In genomic region chr2:88560619-88561307, GRCh38 we compare ENCODE assay signal across 17 cellular contexts.
DNase-seq lines count a peak whose midpoint lies in the region; ATAC-seq, FAIRE-seq and TF ChIP-seq lines count a peak whose summit lies in the region.
"Had no signal": no experiment of that assay in that cellular context is flagged by ENCODE, and none has a peak within 500 bp of the region (broad histone marks: within the 10 kb centered on the region; RNA-seq: fewer than 3 reads in every experiment).

No MANE protein-coding gene starts in this region.

- no peaks in the 10 kb centered on the region for H3K9me3 Mint-ChIP-seq in activated T-cell treated with anti-CD3 and anti-CD28 coated beads, Interleukin-2, amount 50 U/mL, for 72 hours
- no peaks in the 10 kb centered on the region for H3K9me3 Mint-ChIP-seq in WTC11
- no peaks in the 10 kb centered on the region for H3K9me3 Mint-ChIP-seq in naive thymus-derived CD8-positive, alpha-beta T cell

- H3K4me3 ChIP-seq in uterus, result no peak overlapping the region
- H3K4me3 ChIP-seq: A549, gastrocnemius medialis, SJSA1, tibial nerve had no signal

- CTCF ChIA-PET in WTC11 (lab: Charles Lee), result interaction anchor here (1.2 to 1.7 kb wide), 2 partner anchors 9 to 369 kb away, joined by 3 to 4 read pairs; no protein-coding TSS in a partner anchor

- peak overlapping the region in 1 of 2 donors; percentile 47 for H3K4me3 Mint-ChIP-seq in activated T-cell treated with anti-CD3 and anti-CD28 coated beads, Interleukin-2, amount 50 U/mL, for 72 hours
- no peak overlapping the region for H3K4me3 Mint-ChIP-seq in WTC11
- no peak overlapping the region for H3K4me3 Mint-ChIP-seq in naive thymus-derived CD8-positive, alpha-beta T cell

- intact Hi-C loops in uterus (cut with DNase I; ENCODE audit: low total_unique reads), result no loop called here

- H3K27ac ChIP-seq in uterus, result no peak overlapping the region
- H3K27ac ChIP-seq: A549, gastrocnemius medialis, SJSA1, tibial nerve had no signal

- peak overlapping the region; percentile 82 for H3K27ac Mint-ChIP-seq in activated T-cell treated with anti-CD3 and anti-CD28 coated beads, Interleukin-2, amount 50 U/mL, for 72 hours
- H3K27ac Mint-ChIP-seq in WTC11, result no peak overlapping the region; the same call in 1 of the 2 replicates
- H3K27ac Mint-ChIP-seq in naive thymus-derived CD8-positive, alpha-beta T cell, result peak overlapping the region in 6 of 10 donors; percentile 0 to 68 (median 40)

- no peaks in the 10 kb centered on the region for H3K27me3 ChIP-seq in uterus
- H3K27me3 ChIP-seq: gastrocnemius medialis, SJSA1, tibial nerve had no signal

- H3K4me1 ChIP-seq in uterus, result no peaks in the 10 kb centered on the region
- H3K4me1 ChIP-seq: A549, gastrocnemius medialis, SJSA1 had no signal

- POLR2A ChIA-PET in WTC11 (lab: Charles Lee), result no interaction called here
- POLR2A ChIA-PET in naive thymus-derived CD8-positive, alpha-beta T cell (lab: Charles Lee), result no interaction called here

- ATAC-seq in activated T-cell treated with anti-CD3 and anti-CD28 coated beads, Interleukin-2, amount 50 U/mL, for 72 hours (replicated peaks in 1 of 2), result no peak
- ATAC-seq in GM21390 (IDR thresholded peaks at IDR 0.05; ENCODE audit: unreplicated experiment) (peak; percentile 31), WTC11 (no peak)
- no peak for ATAC-seq in naive thymus-derived CD8-positive, alpha-beta T cell
- ATAC-seq: A549, gastrocnemius medialis, left colon had no signal

- TF ChIP-seq CTCF in WTC11 (IDR thresholded peaks at IDR 0.05) (no peak), uterus (IDR thresholded peaks at IDR 0.05) (no peak)

- no peak for DNase-seq in activated T-cell treated with anti-CD3 and anti-CD28 coated beads, Interleukin-2, amount 50 U/mL, for 72 hours
- DNase-seq in activated T-cell treated with anti-CD3 and anti-CD28 coated beads, Interleukin-2, amount 50 U/mL, for 48 hours, result no peak
- DNase-seq in WTC11 (ENCODE audit: low spot score), result no peak
- DNase-seq in naive thymus-derived CD8-positive, alpha-beta T cell, result no peak
- DNase-seq in NCI-H82 (lab: John Stamatoyannopoulos, UW), result no peak
- DNase-seq in uterus, result no peak
- no peak for DNase-seq in H54 (ENCODE audit: insufficient read length, low spot score)
- DNase-seq: C1 segment of cervical spinal cord, gastrocnemius medialis, left colon, NCI-H1417, retina, T-helper 9 cell had no signal

- no peaks in the 10 kb centered on the region for H3K36me3 ChIP-seq in uterus

- H3K36me3 Mint-ChIP-seq in activated T-cell treated with anti-CD3 and anti-CD28 coated beads, Interleukin-2, amount 50 U/mL, for 72 hours (ENCODE audit: insufficient read depth in 2 of 2), result peaks cover 0 to 4% of the 10 kb centered on the region in 2 donors
- H3K36me3 Mint-ChIP-seq in WTC11, result peaks cover 13% of the 10 kb centered on the region
- H3K36me3 Mint-ChIP-seq in naive thymus-derived CD8-positive, alpha-beta T cell, result peaks cover 5 to 79% (median 21%) of the 10 kb centered on the region in 3 donors

- no peaks in the 10 kb centered on the region for H3K27me3 Mint-ChIP-seq in activated T-cell treated with anti-CD3 and anti-CD28 coated beads, Interleukin-2, amount 50 U/mL, for 72 hours (ENCODE audit: low read depth)
- no peaks in the 10 kb centered on the region for H3K27me3 Mint-ChIP-seq in WTC11 (ENCODE audit: low read depth)
- no peaks in the 10 kb centered on the region for H3K27me3 Mint-ChIP-seq in naive thymus-derived CD8-positive, alpha-beta T cell

- no peak for FAIRE-seq in H54 (lab: Jason Lieb, UNC)
- FAIRE-seq: A549 had no signal

- TF ChIP-seq POLR2A in uterus (IDR thresholded peaks at IDR 0.05) (no peak), H54 (IDR thresholded peaks at IDR 0.05; ENCODE audit: low read depth, low read length) (no peak)

- peaks cover 5% of the 10 kb centered on the region for H3K4me1 Mint-ChIP-seq in activated T-cell treated with anti-CD3 and anti-CD28 coated beads, Interleukin-2, amount 50 U/mL, for 72 hours (ENCODE audit: low read depth)
- H3K4me1 Mint-ChIP-seq in WTC11, result peaks cover 31% of the 10 kb centered on the region
- H3K4me1 Mint-ChIP-seq in naive thymus-derived CD8-positive, alpha-beta T cell, result peaks cover 0 to 2% (median under 1%) of the 10 kb centered on the region in 4 donors

- no peaks in the 10 kb centered on the region for H3K9me3 ChIP-seq in uterus
- H3K9me3 ChIP-seq: A549, gastrocnemius medialis, SJSA1, tibial nerve had no signal

TF ChIP-seq in WTC11, 78 proteins besides CTCF, POLR2A, EP300 and RAD21:
- peak; percentile 84; the same call in 1 of the 2 replicates for TF ChIP-seq ZNF121 (CRISPR knock-in tag; IDR thresholded peaks at IDR 0.05)
- TF ChIP-seq, protein P1, sequence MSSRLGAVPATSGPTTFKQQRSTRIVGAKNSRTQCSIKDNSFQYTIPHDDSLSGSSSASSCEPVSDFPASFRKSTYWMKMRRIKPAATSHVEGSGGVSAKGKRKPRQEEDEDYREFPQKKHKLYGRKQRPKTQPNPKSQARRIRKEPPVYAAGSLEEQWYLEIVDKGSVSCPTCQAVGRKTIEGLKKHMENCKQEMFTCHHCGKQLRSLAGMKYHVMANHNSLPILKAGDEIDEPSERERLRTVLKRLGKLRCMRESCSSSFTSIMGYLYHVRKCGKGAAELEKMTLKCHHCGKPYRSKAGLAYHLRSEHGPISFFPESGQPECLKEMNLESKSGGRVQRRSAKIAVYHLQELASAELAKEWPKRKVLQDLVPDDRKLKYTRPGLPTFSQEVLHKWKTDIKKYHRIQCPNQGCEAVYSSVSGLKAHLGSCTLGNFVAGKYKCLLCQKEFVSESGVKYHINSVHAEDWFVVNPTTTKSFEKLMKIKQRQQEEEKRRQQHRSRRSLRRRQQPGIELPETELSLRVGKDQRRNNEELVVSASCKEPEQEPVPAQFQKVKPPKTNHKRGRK (CRISPR knock-in tag; IDR thresholded peaks at IDR 0.05; ENCODE audit: borderline replicate concordance), result no peak
TF ChIP-seq in WTC11: peak in this region for 1.
